ENCODE assay signal across 1 cellular context in genomic region chr4:39134674-39135073, GRCh38.
TF ChIP-seq lines count a peak whose summit lies in the region.

No MANE protein-coding gene starts in this region.

TF ChIP-seq in SK-N-SH, 30 proteins besides CTCF, POLR2A, EP300 and RAD21 (continued from another document):
- TF ChIP-seq, protein P1, sequence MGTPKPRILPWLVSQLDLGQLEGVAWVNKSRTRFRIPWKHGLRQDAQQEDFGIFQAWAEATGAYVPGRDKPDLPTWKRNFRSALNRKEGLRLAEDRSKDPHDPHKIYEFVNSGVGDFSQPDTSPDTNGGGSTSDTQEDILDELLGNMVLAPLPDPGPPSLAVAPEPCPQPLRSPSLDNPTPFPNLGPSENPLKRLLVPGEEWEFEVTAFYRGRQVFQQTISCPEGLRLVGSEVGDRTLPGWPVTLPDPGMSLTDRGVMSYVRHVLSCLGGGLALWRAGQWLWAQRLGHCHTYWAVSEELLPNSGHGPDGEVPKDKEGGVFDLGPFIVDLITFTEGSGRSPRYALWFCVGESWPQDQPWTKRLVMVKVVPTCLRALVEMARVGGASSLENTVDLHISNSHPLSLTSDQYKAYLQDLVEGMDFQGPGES (IDR thresholded peaks at IDR 0.05; ENCODE audit: low read depth, low read length) = no peak
- TF ChIP-seq MEF2A (IDR thresholded peaks at IDR 0.05; ENCODE audit: borderline replicate concordance, low read depth) (no peak), TAF1 (IDR thresholded peaks at IDR 0.05; ENCODE audit: borderline replicate concordance, low read depth, low read length) (no peak), GATA2 (CRISPR knock-in tag; IDR thresholded peaks at IDR 0.05) (no peak), RFX5 (IDR thresholded peaks at IDR 0.05; ENCODE audit: low read length) (no peak), TEAD4 (IDR thresholded peaks at IDR 0.05; ENCODE audit: borderline replicate concordance, insufficient read depth) (no peak), FOXM1 (IDR thresholded peaks at IDR 0.05; ENCODE audit: low read depth) (no peak), JUND (IDR thresholded peaks at IDR 0.05) (no peak), CHD2 (IDR thresholded peaks at IDR 0.05; ENCODE audit: low read length, partially characterized antibody) (no peak)
- TF ChIP-seq, protein P2, sequence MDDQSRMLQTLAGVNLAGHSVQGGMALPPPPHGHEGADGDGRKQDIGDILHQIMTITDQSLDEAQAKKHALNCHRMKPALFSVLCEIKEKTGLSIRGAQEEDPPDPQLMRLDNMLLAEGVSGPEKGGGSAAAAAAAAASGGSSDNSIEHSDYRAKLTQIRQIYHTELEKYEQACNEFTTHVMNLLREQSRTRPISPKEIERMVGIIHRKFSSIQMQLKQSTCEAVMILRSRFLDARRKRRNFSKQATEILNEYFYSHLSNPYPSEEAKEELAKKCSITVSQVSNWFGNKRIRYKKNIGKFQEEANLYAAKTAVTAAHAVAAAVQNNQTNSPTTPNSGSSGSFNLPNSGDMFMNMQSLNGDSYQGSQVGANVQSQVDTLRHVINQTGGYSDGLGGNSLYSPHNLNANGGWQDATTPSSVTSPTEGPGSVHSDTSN (IDR thresholded peaks at IDR 0.05) = no peak
- TF ChIP-seq, protein P3, sequence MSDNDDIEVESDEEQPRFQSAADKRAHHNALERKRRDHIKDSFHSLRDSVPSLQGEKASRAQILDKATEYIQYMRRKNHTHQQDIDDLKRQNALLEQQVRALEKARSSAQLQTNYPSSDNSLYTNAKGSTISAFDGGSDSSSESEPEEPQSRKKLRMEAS (IDR thresholded peaks at IDR 0.05; ENCODE audit: low read depth) = no peak
- TF ChIP-seq, protein P4, sequence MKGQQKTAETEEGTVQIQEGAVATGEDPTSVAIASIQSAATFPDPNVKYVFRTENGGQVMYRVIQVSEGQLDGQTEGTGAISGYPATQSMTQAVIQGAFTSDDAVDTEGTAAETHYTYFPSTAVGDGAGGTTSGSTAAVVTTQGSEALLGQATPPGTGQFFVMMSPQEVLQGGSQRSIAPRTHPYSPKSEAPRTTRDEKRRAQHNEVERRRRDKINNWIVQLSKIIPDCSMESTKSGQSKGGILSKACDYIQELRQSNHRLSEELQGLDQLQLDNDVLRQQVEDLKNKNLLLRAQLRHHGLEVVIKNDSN (IDR thresholded peaks at IDR 0.05; ENCODE audit: borderline replicate concordance, low read depth) = no peak
- TF ChIP-seq, protein P5, sequence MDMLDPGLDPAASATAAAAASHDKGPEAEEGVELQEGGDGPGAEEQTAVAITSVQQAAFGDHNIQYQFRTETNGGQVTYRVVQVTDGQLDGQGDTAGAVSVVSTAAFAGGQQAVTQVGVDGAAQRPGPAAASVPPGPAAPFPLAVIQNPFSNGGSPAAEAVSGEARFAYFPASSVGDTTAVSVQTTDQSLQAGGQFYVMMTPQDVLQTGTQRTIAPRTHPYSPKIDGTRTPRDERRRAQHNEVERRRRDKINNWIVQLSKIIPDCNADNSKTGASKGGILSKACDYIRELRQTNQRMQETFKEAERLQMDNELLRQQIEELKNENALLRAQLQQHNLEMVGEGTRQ (IDR thresholded peaks at IDR 0.05; ENCODE audit: borderline replicate concordance, low read depth, low read length) = no peak
TF ChIP-seq in SK-N-SH: peak in this region for 0.
